In genomic region chrX:41293269-41293668, GRCh38 we compare ENCODE assay signal across 10 cellular contexts. TPM values are rescaled to one million over a fixed set of nuclear protein-coding genes. Genes with fewer than 3 reads are reported as not detected.
A peak's percentile ranks its signal among the peaks of the same experiment; 100 is the strongest.
DNase-seq lines count a peak whose midpoint lies in the region; ATAC-seq and TF ChIP-seq lines count a peak whose summit lies in the region.
"Had no signal": no experiment of that assay in that cellular context is flagged by ENCODE, and none has a peak within 500 bp of the region (broad histone marks: within the 10 kb centered on the region; RNA-seq: fewer than 3 reads in every experiment).

No MANE protein-coding gene starts in this region.

- peaks cover 7% of the 10 kb centered on the region for H3K9me3 Mint-ChIP-seq in chondrocyte (ENCODE audit: low read depth)

- H3K9me3 ChIP-seq in DND-41 (ENCODE audit: insufficient read depth, low read length, severe bottlenecking) = peaks cover 3% of the 10 kb centered on the region

- H3K27me3 ChIP-seq in DND-41 (ENCODE audit: insufficient read depth, low read length, poor library complexity) = no peaks in the 10 kb centered on the region
- H3K27me3 ChIP-seq: esophagus muscularis mucosa had no signal

- H3K27ac ChIP-seq in 22Rv1 (no peak overlapping the region), DND-41 (ENCODE audit: low read length) (no peak overlapping the region)
- H3K27ac ChIP-seq: esophagus muscularis mucosa had no signal

- peaks cover 1% of the 10 kb centered on the region for H3K36me3 Mint-ChIP-seq in chondrocyte (ENCODE audit: low read depth)

- H3K4me3 Mint-ChIP-seq in chondrocyte (ENCODE audit: unreplicated experiment) = no peak overlapping the region

- H3K4me1 Mint-ChIP-seq in chondrocyte (ENCODE audit: low read depth) = no peaks in the 10 kb centered on the region

- H3K4me2 ChIP-seq in DND-41 (ENCODE audit: insufficient read depth, low read length) = no peak overlapping the region

- no peak overlapping the region for H3K4me3 ChIP-seq in DND-41 (ENCODE audit: low read depth in 1 of 2, low read length in 2 of 2)
- H3K4me3 ChIP-seq: esophagus muscularis mucosa had no signal

- H3K36me3 ChIP-seq in DND-41 (ENCODE audit: insufficient read depth, low read length) = no peaks in the 10 kb centered on the region
- H3K36me3 ChIP-seq: esophagus muscularis mucosa had no signal

- H3K27ac Mint-ChIP-seq in chondrocyte (ENCODE audit: unreplicated experiment) = no peak overlapping the region

- TF ChIP-seq CTCF in 22Rv1 (IDR thresholded peaks at IDR 0.05) (peak; percentile 15; the same call in 1 of the 2 replicates), DND-41 (IDR thresholded peaks at IDR 0.05; ENCODE audit: borderline replicate concordance, extremely low read depth, low read length, poor library complexity, severe bottlenecking) (peak; percentile 32), chondrocyte (IDR thresholded peaks at IDR 0.05) (peak; percentile 42)

- no peaks in the 10 kb centered on the region for H3K79me2 ChIP-seq in DND-41 (ENCODE audit: insufficient read depth, low read length)

- no peak overlapping the region for H3K9ac ChIP-seq in DND-41 (ENCODE audit: low read depth, low read length)

- H3K4me1 ChIP-seq in DND-41 (ENCODE audit: insufficient read depth, low read length) = no peaks in the 10 kb centered on the region
- H3K4me1 ChIP-seq: esophagus muscularis mucosa had no signal

- DNase-seq in DND-41 (no peak), NCI-H1694 treated with DMSO at 0.1 percent for 48 hours (lab: John Stamatoyannopoulos, UW) (peak; percentile 4), chondrocyte (ENCODE audit: low spot score) (no peak), Ammon's horn (ENCODE audit: low spot score) (no peak), globus pallidus (ENCODE audit: low spot score) (no peak)
- DNase-seq in effector CD8-positive, alpha-beta T cell (lab: John Stamatoyannopoulos, UW) = no peak
- DNase-seq: activated effector memory CD4-positive, alpha-beta T cell treated with Interleukin-2 at 50 U/mL for 16 hours had no signal

- ATAC-seq in DND-41 (ENCODE audit: insufficient read depth, low read depth) = peak; percentile 52; the same call in 1 of the 3 replicates
- ATAC-seq in HG03442 (IDR thresholded peaks at IDR 0.05; ENCODE audit: unreplicated experiment) = no peak

- no peak overlapping the region for H2AFZ ChIP-seq in DND-41 (ENCODE audit: low read depth, low read length)

- H4K20me1 ChIP-seq in DND-41 (ENCODE audit: insufficient read depth, low read length) = no peaks in the 10 kb centered on the region

- H3K27me3 Mint-ChIP-seq in chondrocyte (ENCODE audit: low read depth) = no peaks in the 10 kb centered on the region

RNA-seq across cellular contexts. Expression of gene DDX3X, which starts 40.7 kb away (rescaled TPM):
- total RNA-seq in chondrocyte = 199 to 261 TPM (median 201 TPM) in 3 replicates
